11 cellular contexts compared by ENCODE assay signal in the genomic region with DNA sequence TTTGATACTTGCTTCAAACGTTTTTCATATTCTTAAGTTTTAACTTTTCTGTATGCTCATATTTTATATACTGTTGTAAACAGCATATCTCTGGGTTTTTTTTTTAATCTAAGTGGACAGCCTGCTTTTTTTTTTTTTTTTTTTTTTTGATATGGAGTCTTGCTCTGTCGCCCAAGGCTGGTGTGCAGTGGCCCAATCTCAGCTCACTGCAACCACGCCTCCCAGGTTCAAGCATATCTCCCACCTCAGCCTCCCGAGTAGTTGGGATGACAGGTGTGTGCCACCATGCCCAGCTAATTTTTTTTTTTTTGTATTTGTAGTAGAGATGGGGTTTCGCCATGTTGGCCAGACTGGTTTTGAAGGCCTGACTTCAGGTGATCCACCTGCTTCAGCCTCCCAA. TPM values are rescaled to one million over a fixed set of nuclear protein-coding genes. Genes with fewer than 3 reads are reported as not detected.
DNase-seq lines count a peak whose midpoint lies in the region; ATAC-seq and TF ChIP-seq lines count a peak whose summit lies in the region.
"Had no signal": no experiment of that assay in that cellular context is flagged by ENCODE, and none has a peak within 500 bp of the region (broad histone marks: within the 10 kb centered on the region; RNA-seq: fewer than 3 reads in every experiment).

No MANE protein-coding gene starts in this region.

- peaks cover 0 to 5% of the 10 kb centered on the region in 2 donors for H3K4me1 ChIP-seq in ascending aorta
- no peaks in the 10 kb centered on the region for H3K4me1 ChIP-seq in testis

- H3K36me3 ChIP-seq in ascending aorta (peaks cover 0 to 9% of the 10 kb centered on the region in 2 donors), testis (ENCODE audit: low read depth, missing control alignments) (no peaks in the 10 kb centered on the region)

- DNase-seq in AG10803 (ENCODE audit: low read depth) (no peak), HFFc6 (no peak), ascending aorta (ENCODE audit: low spot score in 2 of 2) (no peak), mesothelial cell of epicardium (ENCODE audit: low spot score in 2 of 2, unreplicated experiment in 2 of 2) (no peak), testis (no peak), NCI-H2171 (lab: John Stamatoyannopoulos, UW) (no peak), SKM-1 (lab: John Stamatoyannopoulos, UW; ENCODE audit: unreplicated experiment) (no peak)
- DNase-seq: GOT3, NCI-H1092 had no signal

- no peaks in the 10 kb centered on the region for H3K9me3 Mint-ChIP-seq in HFFc6
- no peaks in the 10 kb centered on the region for H3K9me3 Mint-ChIP-seq in mesothelial cell of epicardium
- H3K9me3 Mint-ChIP-seq: dendritic cell treated with granulocyte-macrophage colony-stimulating factor and Interleukin-4, amounts not matched to agents 40 ng/mL and 50 ng/mL, for 4 days had no signal

- peaks cover 38% of the 10 kb centered on the region for H3K4me1 Mint-ChIP-seq in HFFc6 (ENCODE audit: low read depth)
- H3K4me1 Mint-ChIP-seq in mesothelial cell of epicardium, result peaks cover 24% of the 10 kb centered on the region

- no peak overlapping the region for H3K27ac ChIP-seq in ascending aorta
- no peak overlapping the region for H3K27ac ChIP-seq in testis

- WGBS in testis, 2 donors, result 73 to 74% methylated on average over 5 of the region's 5 CpGs

- H3K27me3 ChIP-seq in ascending aorta (no peaks in the 10 kb centered on the region), testis (no peaks in the 10 kb centered on the region)

- H3K9me3 ChIP-seq in ascending aorta (no peaks in the 10 kb centered on the region), testis (no peaks in the 10 kb centered on the region)

- intact Hi-C loops in ascending aorta (cut with DNase I) (no loop called here), testis (cut with DNase I; ENCODE audit: low total_unique reads) (no loop called here)

- H3K4me3 ChIP-seq in AG10803 (ENCODE audit: low read length), result peak overlapping the region; percentile 96
- peak overlapping the region; percentile 68 to 77 for H3K4me3 ChIP-seq in ascending aorta
- no peak overlapping the region for H3K4me3 ChIP-seq in testis

- H3K4me3 Mint-ChIP-seq in HFFc6 (peak overlapping the region; percentile 96), mesothelial cell of epicardium (peak overlapping the region; percentile 96)

- TF ChIP-seq CTCF in AG10803 (conservative IDR thresholded peaks at IDR 0.05; ENCODE audit: low read length) (no peak), HFFc6 (IDR thresholded peaks at IDR 0.05) (no peak), ascending aorta (IDR thresholded peaks at IDR 0.05) (no peak), mesothelial cell of epicardium (IDR thresholded peaks at IDR 0.05; ENCODE audit: unreplicated experiment) (no peak), testis (IDR thresholded peaks at IDR 0.05) (no peak)

- no peak for ATAC-seq in HG02970 (IDR thresholded peaks at IDR 0.05; ENCODE audit: low FRiP score, unreplicated experiment)

- peaks cover 20% of the 10 kb centered on the region for H3K36me3 Mint-ChIP-seq in HFFc6 (ENCODE audit: low read depth)
- H3K36me3 Mint-ChIP-seq in mesothelial cell of epicardium, result peaks cover 8% of the 10 kb centered on the region

- H3K27me3 Mint-ChIP-seq in HFFc6 (ENCODE audit: insufficient read depth) (peaks cover 2% of the 10 kb centered on the region), mesothelial cell of epicardium (ENCODE audit: low read depth) (no peaks in the 10 kb centered on the region)
- H3K27me3 Mint-ChIP-seq: dendritic cell treated with granulocyte-macrophage colony-stimulating factor and Interleukin-4, amounts not matched to agents 40 ng/mL and 50 ng/mL, for 4 days had no signal

- H3K27ac Mint-ChIP-seq in HFFc6 (peak overlapping the region; percentile 89), mesothelial cell of epicardium (peak overlapping the region; percentile 98)

- no peak for TF ChIP-seq POLR2A in testis (IDR thresholded peaks at IDR 0.05)

RNA-seq across cellular contexts. Expression of gene TBCE, which starts 1.2 kb away (rescaled TPM):
- 10 to 100 TPM; 20.0 to 29.4 (median 26.0) TPM for total RNA-seq in HFFc6 (2021; fragmentation: NEBNext Ultra II Directional; extraction: Animal tissue kit (Norgen Biotek cat#: 25700))
- total RNA-seq in ascending aorta (67.8 TPM), mesothelial cell of epicardium (29.5 to 35.5 TPM (median 32.0 TPM) in 3 replicates), testis (10 to 100 TPM; 20.1 to 22.4 TPM)
- polyA plus RNA-seq in testis (ENCODE audit: insufficient read depth, low read depth, low replicate concordance), result 29.8 TPM

RNA-seq across cellular contexts. Expression of gene GGPS1, which starts 40.1 kb away (rescaled TPM):
- total RNA-seq in HFFc6 (2021; fragmentation: NEBNext Ultra II Directional; extraction: Animal tissue kit (Norgen Biotek cat#: 25700)), result 10 to 100 TPM; 24.9 to 31.0 (median 26.7) TPM
- 7.2 TPM for total RNA-seq in ascending aorta
- 25.9 to 37.8 TPM (median 30.2 TPM) in 3 replicates for total RNA-seq in mesothelial cell of epicardium
- total RNA-seq in testis, result 10 to 100 TPM; 29.4 to 37.4 TPM
- polyA plus RNA-seq in testis (ENCODE audit: insufficient read depth, low read depth, low replicate concordance), result 73.0 TPM

RNA-seq across cellular contexts. Expression of gene ARID4B, which starts 40.4 kb away (rescaled TPM):
- 10 to 100 TPM; 19.4 to 22.8 (median 20.5) TPM for total RNA-seq in HFFc6 (2021; fragmentation: NEBNext Ultra II Directional; extraction: Animal tissue kit (Norgen Biotek cat#: 25700))
- total RNA-seq in ascending aorta (22.5 TPM), mesothelial cell of epicardium (68.3 to 71.5 TPM (median 68.7 TPM) in 3 replicates), testis (10 to 100 TPM; 60.0 to 72.4 TPM)
- 11.6 TPM for polyA plus RNA-seq in testis (ENCODE audit: insufficient read depth, low read depth, low replicate concordance)

Comparison
In these comparisons a context has a peak if more than half of its experiments do, and no peak if none do; other contexts are left out.
1. H3K4me3 ChIP-seq: peak in AG10803 (single experiment) and ascending aorta (2 of 2); none in testis (0 of 2).